Comparison of ENCODE assay signal across 34 cellular contexts in genomic region chr13:80498433-80498832, GRCh38.
"Had no signal": no experiment of that assay in that cellular context is flagged by ENCODE, and none has a peak within 500 bp of the region (broad histone marks: within the 10 kb centered on the region; RNA-seq: fewer than 3 reads in every experiment).

No MANE protein-coding gene starts in this region.

- H3K4me3 ChIP-seq: MG63 had no signal

- H3K36me3 ChIP-seq: MG63 had no signal

- DNase-seq: Karpas-422, Kasumi-1, MG63, MM.1S, MV-4-11, NCI-H1048, NCI-H1092, NCI-H1092 treated with DMSO at 0.1 percent for 48 hours, NCI-H1105, NCI-H1105 treated with DMSO at 0.1 percent for 48 hours, NCI-H1417, NCI-H1417 treated with DMSO at 0.1 percent for 48 hours, NCI-H1436, NCI-H1436 treated with DMSO at 0.1 percent for 48 hours, NCI-H146, NCI-H1694, NCI-H1694 treated with DMSO at 0.1 percent for 48 hours, NCI-H187, NCI-H187 treated with DMSO at 0.1 percent for 48 hours, NCI-H1930, NCI-H2029, NCI-H2029 treated with DMSO at 0.1 percent for 48 hours, NCI-H2081, NCI-H2081 treated with DMSO at 0.1 percent for 48 hours, NCI-H2107, NCI-H2171, NCI-H2171 treated with DMSO at 0.1 percent for 48 hours, NCI-H2227 treated with DMSO at 0.1 percent for 48 hours, NCI-H226, NCI-H345, NCI-H446, NCI-H446 treated with DMSO at 0.1 percent for 48 hours, NCI-H510A, NCI-H510A treated with DMSO at 0.1 percent for 48 hours had no signal

- H3K9me3 ChIP-seq: MG63 had no signal
